ENCODE assay signal across 1 cellular context in genomic region chr3:9704343-9705322, GRCh38.
TF ChIP-seq lines count a peak whose summit lies in the region.

No MANE protein-coding gene starts in this region.

TF ChIP-seq in HepG2, 621 proteins besides CTCF, POLR2A, EP300 and RAD21 (continued from another document and continues in another):
- peak; percentile 95 for TF ChIP-seq HBP1 (CRISPR knock-in tag; IDR thresholded peaks at IDR 0.05; ENCODE audit: low read depth)
- no peak for TF ChIP-seq MAFK (conservative IDR thresholded peaks at IDR 0.05 in 1 of 2, IDR thresholded peaks at IDR 0.05 in 1 of 2; ENCODE audit: low read length in 2 of 2)
- 0 out of 2 replicates have a peak, but pooled peaks have one; percentile 45 for TF ChIP-seq SNAPC5 (CRISPR knock-in tag; IDR thresholded peaks at IDR 0.05; ENCODE audit: borderline replicate concordance)
- 0 out of 2 replicates have a peak, but pooled peaks have one; percentile 35 for TF ChIP-seq ARHGAP35 (CRISPR knock-in tag; IDR thresholded peaks at IDR 0.05; ENCODE audit: borderline replicate concordance)
- TF ChIP-seq PAWR (CRISPR knock-in tag; IDR thresholded peaks at IDR 0.05; ENCODE audit: borderline replicate concordance) = no peak
- TF ChIP-seq ZFY (CRISPR knock-in tag; IDR thresholded peaks at IDR 0.05) = 0 out of 2 replicates have a peak, but pooled peaks have one; percentile 10
- TF ChIP-seq ZFP82 (CRISPR knock-in tag; IDR thresholded peaks at IDR 0.05; ENCODE audit: borderline replicate concordance) = 0 out of 2 replicates have a peak, but pooled peaks have one; percentile 52
- peak; percentile 64; the same call in 1 of the 2 replicates for TF ChIP-seq ZNF367 (CRISPR knock-in tag; IDR thresholded peaks at IDR 0.05; ENCODE audit: borderline replicate concordance)
- peak; percentile 24; the same call in 1 of the 2 replicates for TF ChIP-seq KMT2A (CRISPR knock-in tag; IDR thresholded peaks at IDR 0.05)
- TF ChIP-seq ZNF296 (CRISPR knock-in tag; conservative IDR thresholded peaks at IDR 0.05) = peak; percentile 66; the same call in 1 of the 2 replicates
- no peak for TF ChIP-seq ZNF782 (CRISPR knock-in tag; IDR thresholded peaks at IDR 0.05; ENCODE audit: borderline replicate concordance)
- peak; percentile 76; the same call in 1 of the 2 replicates for TF ChIP-seq MXD4 (CRISPR knock-in tag; IDR thresholded peaks at IDR 0.05)
- TF ChIP-seq TOPORS (CRISPR knock-in tag; IDR thresholded peaks at IDR 0.05) = peak; percentile 67; the same call in 1 of the 2 replicates
- TF ChIP-seq AHDC1 (CRISPR knock-in tag; IDR thresholded peaks at IDR 0.05; ENCODE audit: borderline replicate concordance) = 0 out of 2 replicates have a peak, but pooled peaks have one; percentile 28
- TF ChIP-seq FOXP1 (IDR thresholded peaks at IDR 0.05) = no peak
- TF ChIP-seq FOXP1 (CRISPR knock-in tag; IDR thresholded peaks at IDR 0.05) = no peak
- TF ChIP-seq ZBTB44 (CRISPR knock-in tag; IDR thresholded peaks at IDR 0.05) = peak; percentile 98
- TF ChIP-seq ZNF781 (CRISPR knock-in tag; IDR thresholded peaks at IDR 0.05; ENCODE audit: borderline replicate concordance, not compliant biosample characterization) = peak; percentile 62
- peak; percentile 95 for TF ChIP-seq MXD3 (CRISPR knock-in tag; IDR thresholded peaks at IDR 0.05)
- TF ChIP-seq ATF2 (CRISPR knock-in tag; IDR thresholded peaks at IDR 0.05) = peak; percentile 56; the same call in 1 of the 2 replicates
- peak; percentile 82 for TF ChIP-seq ZMAT3 (CRISPR knock-in tag; conservative IDR thresholded peaks at IDR 0.05)
- TF ChIP-seq SMAD3 (CRISPR knock-in tag; IDR thresholded peaks at IDR 0.05) = peak; percentile 91
- TF ChIP-seq ZNF280B (CRISPR knock-in tag; IDR thresholded peaks at IDR 0.05; ENCODE audit: borderline replicate concordance) = peak; percentile 77; the same call in 1 of the 2 replicates
- TF ChIP-seq MLXIP (CRISPR knock-in tag; IDR thresholded peaks at IDR 0.05; ENCODE audit: borderline replicate concordance) = peak; percentile 53; the same call in 1 of the 2 replicates
- TF ChIP-seq MTERF4 (CRISPR knock-in tag; IDR thresholded peaks at IDR 0.05) = 0 out of 2 replicates have a peak, but pooled peaks have one; percentile 49
- peak; percentile 74 for TF ChIP-seq NFKB2 (CRISPR knock-in tag; IDR thresholded peaks at IDR 0.05; ENCODE audit: borderline replicate concordance)
- peak; percentile 89; the same call in 1 of the 2 replicates for TF ChIP-seq ZNF773 (CRISPR knock-in tag; IDR thresholded peaks at IDR 0.05; ENCODE audit: borderline replicate concordance)
- TF ChIP-seq YEATS2 (CRISPR knock-in tag; IDR thresholded peaks at IDR 0.05; ENCODE audit: borderline replicate concordance) = peak; percentile 75
- peak; percentile 57; the same call in 1 of the 2 replicates for TF ChIP-seq SIX4 (CRISPR knock-in tag; IDR thresholded peaks at IDR 0.05)
- no peak for TF ChIP-seq ZNF264 (CRISPR knock-in tag; IDR thresholded peaks at IDR 0.05)
- 0 out of 2 replicates have a peak, but pooled peaks have one; percentile 57 for TF ChIP-seq ZNF205 (CRISPR knock-in tag; IDR thresholded peaks at IDR 0.05)
- TF ChIP-seq ATF6 (CRISPR knock-in tag; conservative IDR thresholded peaks at IDR 0.05) = 0 out of 2 replicates have a peak, but pooled peaks have one; percentile 69
- no peak for TF ChIP-seq HINFP (CRISPR knock-in tag; IDR thresholded peaks at IDR 0.05; ENCODE audit: low read depth)
- TF ChIP-seq ZNF556 (CRISPR knock-in tag; IDR thresholded peaks at IDR 0.05; ENCODE audit: borderline replicate concordance) = no peak
- peak; percentile 34; the same call in 1 of the 2 replicates for TF ChIP-seq MIER3 (CRISPR knock-in tag; IDR thresholded peaks at IDR 0.05; ENCODE audit: borderline replicate concordance)
- no peak for TF ChIP-seq CHD4 (IDR thresholded peaks at IDR 0.05; ENCODE audit: borderline replicate concordance, low read length)
